In the genomic region with DNA sequence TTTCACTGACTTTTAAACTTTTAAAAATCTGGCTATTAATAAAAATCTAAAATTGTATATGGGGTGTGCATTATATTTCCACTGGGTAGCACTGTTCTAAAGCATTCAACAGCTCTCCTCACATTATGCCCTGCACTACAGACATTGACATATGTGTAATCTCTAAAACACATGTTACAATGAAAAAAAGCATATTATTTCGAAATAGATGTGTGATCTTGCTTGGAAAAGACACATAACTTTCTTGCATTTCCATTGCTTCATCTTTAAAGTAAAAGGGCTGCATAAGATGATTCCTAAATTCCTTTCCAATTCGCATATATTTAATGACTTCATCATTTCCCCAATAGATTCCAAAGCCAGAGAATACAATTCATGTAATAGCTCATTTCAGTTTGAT, we compare ENCODE assay signal across 11 cellular contexts.
DNase-seq lines count a peak whose midpoint lies in the region; TF ChIP-seq lines count a peak whose summit lies in the region.
"Had no signal": no experiment of that assay in that cellular context is flagged by ENCODE, and none has a peak within 500 bp of the region (broad histone marks: within the 10 kb centered on the region; RNA-seq: fewer than 3 reads in every experiment).

No MANE protein-coding gene starts in this region.

- H3K36me3 Mint-ChIP-seq in chondrocyte (ENCODE audit: low read depth) (no peaks in the 10 kb centered on the region), glutamatergic neuron (ENCODE audit: unreplicated experiment) (no peaks in the 10 kb centered on the region)

- H3K4me3 ChIP-seq in Loucy (ENCODE audit: low read length, poor library complexity, severe bottlenecking) (no peak overlapping the region), HAP-1 (no peak overlapping the region)
- H3K4me3 ChIP-seq: GM23248 had no signal

- H3K4me1 ChIP-seq in Loucy (ENCODE audit: insufficient read depth, low read length, poor library complexity, severe bottlenecking) = no peaks in the 10 kb centered on the region
- no peaks in the 10 kb centered on the region for H3K4me1 ChIP-seq in HAP-1

- H3K27ac Mint-ChIP-seq in chondrocyte (ENCODE audit: unreplicated experiment) = peak overlapping the region; percentile 15
- peak overlapping the region; percentile 73 for H3K27ac Mint-ChIP-seq in glutamatergic neuron (ENCODE audit: unreplicated experiment)
- H3K27ac Mint-ChIP-seq: CD4-positive, alpha-beta T cell; HFFc6 had no signal

- peaks cover 49% of the 10 kb centered on the region for H3K4me1 Mint-ChIP-seq in chondrocyte (ENCODE audit: low read depth)
- peaks cover 26% of the 10 kb centered on the region for H3K4me1 Mint-ChIP-seq in glutamatergic neuron (ENCODE audit: low read depth, unreplicated experiment)

- no peak overlapping the region for H2AFZ ChIP-seq in Loucy (ENCODE audit: low read length)
- H2AFZ ChIP-seq: GM23248 had no signal

- H3K9ac ChIP-seq in Loucy (ENCODE audit: low read depth, low read length, poor library complexity, severe bottlenecking) = no peak overlapping the region
- H3K9ac ChIP-seq: GM23248 had no signal

- H3K9me3 ChIP-seq in Loucy (ENCODE audit: insufficient read depth, low read depth, low read length) (no peaks in the 10 kb centered on the region), HAP-1 (no peaks in the 10 kb centered on the region)
- H3K9me3 ChIP-seq: Caco-2 had no signal

- H3K36me3 ChIP-seq in Loucy (ENCODE audit: insufficient read depth, low read length) (no peaks in the 10 kb centered on the region), HAP-1 (replicated peaks) (no peaks in the 10 kb centered on the region)

- no peaks in the 10 kb centered on the region for H3K27me3 ChIP-seq in Loucy (ENCODE audit: insufficient read depth, low read length, poor library complexity, severe bottlenecking)
- no peaks in the 10 kb centered on the region for H3K27me3 ChIP-seq in HAP-1 (ENCODE audit: low read depth)

- in situ Hi-C loops in HAP-1 (cut with MboI; ENCODE audit: low sequenced_read_pairs) = no loop called here

- TF ChIP-seq CTCF in Loucy (conservative IDR thresholded peaks at IDR 0.05; ENCODE audit: low read length) (0 out of 2 replicates have a peak, but pooled peaks have one; percentile 17), chondrocyte (IDR thresholded peaks at IDR 0.05) (peak; percentile 38), glutamatergic neuron (IDR thresholded peaks at IDR 0.05; ENCODE audit: partially characterized antibody, unreplicated experiment) (no peak)

- no peaks in the 10 kb centered on the region for H4K20me1 ChIP-seq in Loucy (ENCODE audit: insufficient read depth, low read length, poor library complexity, severe bottlenecking)

- no peaks in the 10 kb centered on the region for H3K9me3 Mint-ChIP-seq in chondrocyte (ENCODE audit: low read depth)
- H3K9me3 Mint-ChIP-seq in glutamatergic neuron (ENCODE audit: unreplicated experiment) = no peaks in the 10 kb centered on the region
- H3K9me3 Mint-ChIP-seq: CD4-positive, alpha-beta T cell; HFFc6 had no signal

- H3K79me2 ChIP-seq in Loucy (ENCODE audit: insufficient read depth, low read length) = no peaks in the 10 kb centered on the region

- H3K27me3 Mint-ChIP-seq in chondrocyte (ENCODE audit: low read depth) (no peaks in the 10 kb centered on the region), glutamatergic neuron (ENCODE audit: unreplicated experiment) (peaks cover 2% of the 10 kb centered on the region)

- no peak overlapping the region for H3K4me2 ChIP-seq in Loucy (ENCODE audit: low read depth, low read length, poor library complexity, severe bottlenecking)

- H3K4me3 Mint-ChIP-seq in chondrocyte (ENCODE audit: unreplicated experiment) (no peak overlapping the region), glutamatergic neuron (ENCODE audit: unreplicated experiment) (no peak overlapping the region)
- H3K4me3 Mint-ChIP-seq: CD4-positive, alpha-beta T cell; HFFc6 had no signal

- no peak for DNase-seq in chondrocyte (ENCODE audit: low spot score)
- no peak for DNase-seq in glutamatergic neuron
- DNase-seq in HAP-1 (ENCODE audit: low spot score in 2 of 2) = no peak
- DNase-seq in dedifferentiated amniotic fluid mesenchymal stem cell (ENCODE audit: extremely low spot score) = no peak
- no peak for DNase-seq in stimulated activated naive CD4-positive, alpha-beta T cell treated with Interleukin-2 at 50 U/mL for 16 hours (lab: John Stamatoyannopoulos, UW)
- DNase-seq: AML-193; Caco-2; CD4-positive, alpha-beta T cell; GM23248; HFFc6 had no signal

- no peaks in the 10 kb centered on the region for H3F3A ChIP-seq in Loucy (ENCODE audit: low read depth)

- no peaks in the 10 kb centered on the region for H3K9me2 ChIP-seq in Loucy (replicated peaks; ENCODE audit: low read depth, low read length)
